In the genomic region with DNA sequence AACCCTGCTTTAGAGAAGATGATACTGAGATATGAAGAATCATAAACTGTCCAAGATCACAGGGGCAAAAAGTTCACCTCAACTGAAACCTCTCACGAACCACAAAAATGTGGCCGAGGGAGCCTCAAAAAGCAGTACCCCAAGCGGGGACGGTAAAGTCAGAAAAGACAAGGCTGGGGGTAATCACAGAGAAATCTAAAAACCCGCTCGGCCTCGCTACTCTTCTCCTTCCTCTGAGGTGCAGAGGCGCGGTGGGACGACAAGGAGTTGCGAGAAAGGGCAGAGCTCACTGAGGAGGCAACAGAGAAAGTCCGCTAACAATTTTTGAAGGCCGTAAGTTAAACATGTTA, we compare ENCODE assay signal across 8 cellular contexts. TPM values are rescaled to one million over a fixed set of nuclear protein-coding genes. Genes with fewer than 3 reads are reported as not detected.
A peak's percentile ranks its signal among the peaks of the same experiment; 100 is the strongest.
DNase-seq lines count a peak whose midpoint lies in the region; ATAC-seq and TF ChIP-seq lines count a peak whose summit lies in the region.

No MANE protein-coding gene starts in this region.

- TF ChIP-seq CTCF in brain (conservative IDR thresholded peaks at IDR 0.05) (no peak), lower lobe of right lung (IDR thresholded peaks at IDR 0.05) (no peak), upper lobe of right lung (IDR thresholded peaks at IDR 0.05) (no peak)

- DNase-seq in lower lobe of right lung (no peak), upper lobe of right lung (no peak), NCI-H146 (lab: John Stamatoyannopoulos, UW) (no peak)
- DNase-seq in activated CD4-positive, alpha-beta T cell treated with anti-CD3 and anti-CD28 coated beads for 48 hours, result no peak

- H3K27me3 Mint-ChIP-seq in brain, result peaks cover 14% of the 10 kb centered on the region

- peak; percentile 42 for ATAC-seq in GM19455 (IDR thresholded peaks at IDR 0.05; ENCODE audit: unreplicated experiment)
- ATAC-seq in HG03460 (IDR thresholded peaks at IDR 0.05; ENCODE audit: unreplicated experiment), result peak; percentile 35
- ATAC-seq in lower lobe of right lung, result peak; percentile 46 to 66
- peak; percentile 48 for ATAC-seq in upper lobe of right lung

- peaks cover 32% of the 10 kb centered on the region for H3K4me1 Mint-ChIP-seq in brain

- H3K4me1 ChIP-seq in BLaER1 (no peaks in the 10 kb centered on the region), lower lobe of right lung (peaks cover 13% of the 10 kb centered on the region), upper lobe of right lung (no peaks in the 10 kb centered on the region)

- H3K27ac ChIP-seq in BLaER1 (peak overlapping the region; percentile 64), lower lobe of right lung (peak overlapping the region; percentile 82), upper lobe of right lung (peak overlapping the region; percentile 79)

- peaks cover 27% of the 10 kb centered on the region for H3K36me3 Mint-ChIP-seq in brain

- peak overlapping the region; percentile 71 for H3K9ac ChIP-seq in BLaER1

- no peaks in the 10 kb centered on the region for H3K27me3 ChIP-seq in BLaER1
- no peaks in the 10 kb centered on the region for H3K27me3 ChIP-seq in lower lobe of right lung (ENCODE audit: low read depth)
- H3K27me3 ChIP-seq in upper lobe of right lung, result no peaks in the 10 kb centered on the region

- H3K9me3 ChIP-seq in BLaER1 (no peaks in the 10 kb centered on the region), lower lobe of right lung (no peaks in the 10 kb centered on the region), upper lobe of right lung (no peaks in the 10 kb centered on the region)

- peak overlapping the region; percentile 93 to 99 (median 97) for H3K4me3 Mint-ChIP-seq in brain

- H3K27ac Mint-ChIP-seq in brain, result peak overlapping the region; percentile 96 to 99 (median 97)

- H3K36me3 ChIP-seq in BLaER1, result 0 out of 2 replicates have a peak, but pooled peaks cover 6% of the 10 kb centered on the region
- peaks cover 7% of the 10 kb centered on the region for H3K36me3 ChIP-seq in lower lobe of right lung
- no peaks in the 10 kb centered on the region for H3K36me3 ChIP-seq in upper lobe of right lung

- peak overlapping the region; percentile 65 for H3K4me2 ChIP-seq in BLaER1

- intact Hi-C loops in lower lobe of right lung (cut with DNase I), result no loop called here
- intact Hi-C loops in upper lobe of right lung (cut with DNase I), result no loop called here

- no peaks in the 10 kb centered on the region for H4K20me1 ChIP-seq in BLaER1

- H3K9me3 Mint-ChIP-seq in brain, result no peaks in the 10 kb centered on the region

- H3K4me3 ChIP-seq in BLaER1 (peak overlapping the region; percentile 73), lower lobe of right lung (peak overlapping the region; percentile 89), upper lobe of right lung (peak overlapping the region; percentile 87)

RNA-seq across cellular contexts. Expression of gene IRAK1BP1, which starts 0.4 kb away (rescaled TPM):
- 5.8 TPM for polyA plus RNA-seq in brain (ENCODE audit: insufficient read depth, low read depth, low replicate concordance)
- total RNA-seq in lower lobe of right lung, result 6.2 TPM
- total RNA-seq in upper lobe of right lung, result 4.3 TPM
